2 cellular contexts compared by ENCODE assay signal in the genomic region with DNA sequence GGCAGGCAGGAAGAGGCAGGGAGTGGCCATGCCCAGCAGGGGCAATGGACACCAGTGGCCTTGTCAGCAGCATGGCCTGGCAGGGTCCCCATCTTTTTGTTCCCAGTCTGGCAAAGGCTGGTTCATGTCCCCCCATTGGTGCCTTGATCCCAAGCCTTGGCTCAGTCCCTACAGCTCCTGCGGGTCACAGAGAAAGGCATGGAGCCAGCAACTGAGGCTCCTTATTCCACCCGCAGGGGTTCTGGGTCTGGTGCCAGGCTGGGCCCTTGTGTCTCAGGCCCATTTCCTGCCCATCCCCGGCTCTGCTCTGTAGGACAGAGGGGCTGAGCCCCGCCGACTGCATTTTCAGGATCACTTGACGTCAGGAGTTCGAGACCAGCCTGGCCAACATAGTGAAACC.
TF ChIP-seq lines count a peak whose summit lies in the region.

No MANE protein-coding gene starts in this region.

TF ChIP-seq in GM12878, 131 proteins besides CTCF, POLR2A, EP300 and RAD21:
- TF ChIP-seq ZNF622 (IDR thresholded peaks at IDR 0.05) (no peak), SMAD1 (IDR thresholded peaks at IDR 0.05; ENCODE audit: low read depth, partially characterized antibody) (no peak), RUNX3 (IDR thresholded peaks at IDR 0.05; ENCODE audit: low read length) (no peak), HDAC2 (IDR thresholded peaks at IDR 0.05) (no peak), SMC3 (IDR thresholded peaks at IDR 0.05; ENCODE audit: borderline replicate concordance, low read length) (no peak), TARDBP (IDR thresholded peaks at IDR 0.05; ENCODE audit: borderline replicate concordance) (no peak), TCF7 (IDR thresholded peaks at IDR 0.05; ENCODE audit: borderline replicate concordance) (no peak), HDAC6 (IDR thresholded peaks at IDR 0.05; ENCODE audit: unreplicated experiment) (no peak), JUNB (IDR thresholded peaks at IDR 0.05) (no peak), IKZF2 (IDR thresholded peaks at IDR 0.05) (no peak), TCF3 (IDR thresholded peaks at IDR 0.05; ENCODE audit: borderline replicate concordance, insufficient read depth, low read depth, low read length) (no peak), JUND (IDR thresholded peaks at IDR 0.05; ENCODE audit: low read depth, low read length) (no peak)
- TF ChIP-seq, protein P1, sequence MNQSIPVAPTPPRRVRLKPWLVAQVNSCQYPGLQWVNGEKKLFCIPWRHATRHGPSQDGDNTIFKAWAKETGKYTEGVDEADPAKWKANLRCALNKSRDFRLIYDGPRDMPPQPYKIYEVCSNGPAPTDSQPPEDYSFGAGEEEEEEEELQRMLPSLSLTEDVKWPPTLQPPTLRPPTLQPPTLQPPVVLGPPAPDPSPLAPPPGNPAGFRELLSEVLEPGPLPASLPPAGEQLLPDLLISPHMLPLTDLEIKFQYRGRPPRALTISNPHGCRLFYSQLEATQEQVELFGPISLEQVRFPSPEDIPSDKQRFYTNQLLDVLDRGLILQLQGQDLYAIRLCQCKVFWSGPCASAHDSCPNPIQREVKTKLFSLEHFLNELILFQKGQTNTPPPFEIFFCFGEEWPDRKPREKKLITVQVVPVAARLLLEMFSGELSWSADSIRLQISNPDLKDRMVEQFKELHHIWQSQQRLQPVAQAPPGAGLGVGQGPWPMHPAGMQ (IDR thresholded peaks at IDR 0.05; ENCODE audit: borderline replicate concordance): no peak
- TF ChIP-seq, protein P2, sequence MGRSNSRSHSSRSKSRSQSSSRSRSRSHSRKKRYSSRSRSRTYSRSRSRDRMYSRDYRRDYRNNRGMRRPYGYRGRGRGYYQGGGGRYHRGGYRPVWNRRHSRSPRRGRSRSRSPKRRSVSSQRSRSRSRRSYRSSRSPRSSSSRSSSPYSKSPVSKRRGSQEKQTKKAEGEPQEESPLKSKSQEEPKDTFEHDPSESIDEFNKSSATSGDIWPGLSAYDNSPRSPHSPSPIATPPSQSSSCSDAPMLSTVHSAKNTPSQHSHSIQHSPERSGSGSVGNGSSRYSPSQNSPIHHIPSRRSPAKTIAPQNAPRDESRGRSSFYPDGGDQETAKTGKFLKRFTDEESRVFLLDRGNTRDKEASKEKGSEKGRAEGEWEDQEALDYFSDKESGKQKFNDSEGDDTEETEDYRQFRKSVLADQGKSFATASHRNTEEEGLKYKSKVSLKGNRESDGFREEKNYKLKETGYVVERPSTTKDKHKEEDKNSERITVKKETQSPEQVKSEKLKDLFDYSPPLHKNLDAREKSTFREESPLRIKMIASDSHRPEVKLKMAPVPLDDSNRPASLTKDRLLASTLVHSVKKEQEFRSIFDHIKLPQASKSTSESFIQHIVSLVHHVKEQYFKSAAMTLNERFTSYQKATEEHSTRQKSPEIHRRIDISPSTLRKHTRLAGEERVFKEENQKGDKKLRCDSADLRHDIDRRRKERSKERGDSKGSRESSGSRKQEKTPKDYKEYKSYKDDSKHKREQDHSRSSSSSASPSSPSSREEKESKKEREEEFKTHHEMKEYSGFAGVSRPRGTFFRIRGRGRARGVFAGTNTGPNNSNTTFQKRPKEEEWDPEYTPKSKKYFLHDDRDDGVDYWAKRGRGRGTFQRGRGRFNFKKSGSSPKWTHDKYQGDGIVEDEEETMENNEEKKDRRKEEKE (IDR thresholded peaks at IDR 0.05): no peak
- TF ChIP-seq, protein P3, sequence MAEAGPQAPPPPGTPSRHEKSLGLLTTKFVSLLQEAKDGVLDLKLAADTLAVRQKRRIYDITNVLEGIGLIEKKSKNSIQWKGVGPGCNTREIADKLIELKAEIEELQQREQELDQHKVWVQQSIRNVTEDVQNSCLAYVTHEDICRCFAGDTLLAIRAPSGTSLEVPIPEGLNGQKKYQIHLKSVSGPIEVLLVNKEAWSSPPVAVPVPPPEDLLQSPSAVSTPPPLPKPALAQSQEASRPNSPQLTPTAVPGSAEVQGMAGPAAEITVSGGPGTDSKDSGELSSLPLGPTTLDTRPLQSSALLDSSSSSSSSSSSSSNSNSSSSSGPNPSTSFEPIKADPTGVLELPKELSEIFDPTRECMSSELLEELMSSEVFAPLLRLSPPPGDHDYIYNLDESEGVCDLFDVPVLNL (IDR thresholded peaks at IDR 0.05; ENCODE audit: low read depth, low read length): no peak

TF ChIP-seq in GM12891, 5 proteins besides CTCF, POLR2A, EP300 and RAD21:
- TF ChIP-seq POU2F2 (IDR thresholded peaks at IDR 0.05; ENCODE audit: low read depth, low read length) (no peak), PAX5 (IDR thresholded peaks at IDR 0.05; ENCODE audit: insufficient read depth, low read length, severe bottlenecking) (no peak), TAF1 (IDR thresholded peaks at IDR 0.05; ENCODE audit: low read depth, low read length) (no peak), SPI1 (IDR thresholded peaks at IDR 0.05; ENCODE audit: low read depth, low read length) (no peak), POLR2AphosphoS5 (IDR thresholded peaks at IDR 0.05; ENCODE audit: low read depth, low read length) (no peak)
